In genomic region chr19:17448190-17448967, GRCh38 we compare ENCODE assay signal across 1 cellular context.
A peak's percentile ranks its signal among the peaks of the same experiment; 100 is the strongest.
TF ChIP-seq lines count a peak whose summit lies in the region.

Gene TMEM221, minus strand, starts transcription at chr19:17448668. Its CDS starts 206 bp downstream, at chr19:17448462.

TF ChIP-seq in K562, 482 proteins besides CTCF, POLR2A, EP300 and RAD21 (continues in another document):
- TF ChIP-seq TFAP4 (CRISPR knock-in tag; IDR thresholded peaks at IDR 0.05; ENCODE audit: borderline replicate concordance) (0 out of 2 replicates have a peak, but pooled peaks have one; percentile 28), PML (IDR thresholded peaks at IDR 0.05; ENCODE audit: low read length) (no peak), ZBTB5 (IDR thresholded peaks at IDR 0.05) (no peak), ARID2 (IDR thresholded peaks at IDR 0.05) (no peak), BRCA1 (IDR thresholded peaks at IDR 0.05) (no peak), BRCA1 (CRISPR knock-in tag; IDR thresholded peaks at IDR 0.05) (no peak), SIN3B (IDR thresholded peaks at IDR 0.05; ENCODE audit: low read depth) (no peak), KDM5B (IDR thresholded peaks at IDR 0.05; ENCODE audit: insufficient replicate concordance, low read depth, low read length) (no peak), RBM34 (IDR thresholded peaks at IDR 0.05; ENCODE audit: borderline replicate concordance, insufficient read depth, low read length) (no peak), BDP1 (IDR thresholded peaks at IDR 0.05; ENCODE audit: insufficient read depth, insufficient read length) (no peak), FUS (optimal IDR thresholded peaks at IDR 0.05; ENCODE audit: low read depth, low read length) (no peak), ATF1 (CRISPR knock-in tag; IDR thresholded peaks at IDR 0.05) (no peak), ATF1 (tag; IDR thresholded peaks at IDR 0.05) (no peak), ZNF239 (CRISPR knock-in tag; IDR thresholded peaks at IDR 0.05) (no peak), FOS (IDR thresholded peaks at IDR 0.05; ENCODE audit: extremely low read depth, insufficient read length) (no peak), NR2F6 (CRISPR knock-in tag; IDR thresholded peaks at IDR 0.05) (no peak), KLF13 (tag; IDR thresholded peaks at IDR 0.05; ENCODE audit: borderline replicate concordance, low read depth) (no peak), HMG20B (CRISPR knock-in tag; IDR thresholded peaks at IDR 0.05) (no peak), CTCFL (IDR thresholded peaks at IDR 0.05; ENCODE audit: borderline replicate concordance, insufficient read depth, low read depth, low read length, poor library complexity, severe bottlenecking) (peak; percentile 29), ZNF79 (CRISPR knock-in tag; IDR thresholded peaks at IDR 0.05; ENCODE audit: low read depth) (no peak), TBP (optimal IDR thresholded peaks at IDR 0.05; ENCODE audit: low read depth, low read length) (no peak), BRF1 (IDR thresholded peaks at IDR 0.05; ENCODE audit: borderline replicate concordance, extremely low read depth, insufficient read length) (no peak), RBM22 (IDR thresholded peaks at IDR 0.05; ENCODE audit: low read depth, low read length, poor library complexity, severe bottlenecking) (no peak), TEAD4 (IDR thresholded peaks at IDR 0.05; ENCODE audit: low read length) (no peak), TEAD4 (CRISPR knock-in tag; IDR thresholded peaks at IDR 0.05; ENCODE audit: borderline replicate concordance) (no peak), RBM14 (IDR thresholded peaks at IDR 0.05; ENCODE audit: borderline replicate concordance, insufficient read depth, low read depth, low read length) (no peak), BHLHE40 (IDR thresholded peaks at IDR 0.05; ENCODE audit: low read length) (no peak), SNRNP70 (optimal IDR thresholded peaks at IDR 0.05; ENCODE audit: low read depth, low read length) (no peak), KHSRP (IDR thresholded peaks at IDR 0.05) (no peak), SMAD4 (CRISPR knock-in tag; conservative IDR thresholded peaks at IDR 0.05) (peak; percentile 43; the same call in 1 of the 2 replicates), PHF21A (IDR thresholded peaks at IDR 0.05; ENCODE audit: borderline replicate concordance, low read depth) (no peak), BACH1 (tag; IDR thresholded peaks at IDR 0.05) (no peak), JUND (IDR thresholded peaks at IDR 0.05; ENCODE audit: borderline replicate concordance, low read depth, low read length) (peak; percentile 11; the same call in 1 of the 2 replicates), JUND (tag; IDR thresholded peaks at IDR 0.05; ENCODE audit: borderline replicate concordance, low read depth, low read length) (no peak), MAZ (CRISPR knock-in tag; conservative IDR thresholded peaks at IDR 0.05 in 1 of 2, IDR thresholded peaks at IDR 0.05 in 1 of 2) (peak; percentile 52 to 90; a peak in 3 of 4 replicates), TRIM24 (IDR thresholded peaks at IDR 0.05) (no peak), HNRNPLL (IDR thresholded peaks at IDR 0.05; ENCODE audit: low read depth, low read length, poor library complexity, severe bottlenecking) (no peak), RBBP5 (IDR thresholded peaks at IDR 0.05; ENCODE audit: borderline replicate concordance, insufficient read depth, low read length, poor library complexity, severe bottlenecking) (no peak), SAFB (IDR thresholded peaks at IDR 0.05; ENCODE audit: borderline replicate concordance, low read depth, low read length) (peak; percentile 85), NONO (IDR thresholded peaks at IDR 0.05; ENCODE audit: low read depth in 2 of 2, low read length in 1 of 2) (0 out of 4 replicates have a peak, but pooled peaks of 1 of the 2 experiments have one; percentile 15), ETV6 (IDR thresholded peaks at IDR 0.05; ENCODE audit: borderline replicate concordance in 1 of 2, low read depth in 2 of 2, low read length in 1 of 2) (no peak), ETV6 (CRISPR knock-in tag; IDR thresholded peaks at IDR 0.05; ENCODE audit: borderline replicate concordance) (no peak), NR3C1 (CRISPR knock-in tag; IDR thresholded peaks at IDR 0.05) (no peak), ZNF316 (IDR thresholded peaks at IDR 0.05) (no peak)
- TF ChIP-seq, protein P1, sequence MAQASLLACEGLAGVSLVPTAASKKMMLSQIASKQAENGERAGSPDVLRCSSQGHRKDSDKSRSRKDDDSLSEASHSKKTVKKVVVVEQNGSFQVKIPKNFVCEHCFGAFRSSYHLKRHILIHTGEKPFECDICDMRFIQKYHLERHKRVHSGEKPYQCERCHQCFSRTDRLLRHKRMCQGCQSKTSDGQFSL (CRISPR knock-in tag; IDR thresholded peaks at IDR 0.05), result peak; percentile 71; the same call in 1 of the 2 replicates
- TF ChIP-seq, protein P1 (tag; IDR thresholded peaks at IDR 0.05), result no peak
- TF ChIP-seq, protein P2, sequence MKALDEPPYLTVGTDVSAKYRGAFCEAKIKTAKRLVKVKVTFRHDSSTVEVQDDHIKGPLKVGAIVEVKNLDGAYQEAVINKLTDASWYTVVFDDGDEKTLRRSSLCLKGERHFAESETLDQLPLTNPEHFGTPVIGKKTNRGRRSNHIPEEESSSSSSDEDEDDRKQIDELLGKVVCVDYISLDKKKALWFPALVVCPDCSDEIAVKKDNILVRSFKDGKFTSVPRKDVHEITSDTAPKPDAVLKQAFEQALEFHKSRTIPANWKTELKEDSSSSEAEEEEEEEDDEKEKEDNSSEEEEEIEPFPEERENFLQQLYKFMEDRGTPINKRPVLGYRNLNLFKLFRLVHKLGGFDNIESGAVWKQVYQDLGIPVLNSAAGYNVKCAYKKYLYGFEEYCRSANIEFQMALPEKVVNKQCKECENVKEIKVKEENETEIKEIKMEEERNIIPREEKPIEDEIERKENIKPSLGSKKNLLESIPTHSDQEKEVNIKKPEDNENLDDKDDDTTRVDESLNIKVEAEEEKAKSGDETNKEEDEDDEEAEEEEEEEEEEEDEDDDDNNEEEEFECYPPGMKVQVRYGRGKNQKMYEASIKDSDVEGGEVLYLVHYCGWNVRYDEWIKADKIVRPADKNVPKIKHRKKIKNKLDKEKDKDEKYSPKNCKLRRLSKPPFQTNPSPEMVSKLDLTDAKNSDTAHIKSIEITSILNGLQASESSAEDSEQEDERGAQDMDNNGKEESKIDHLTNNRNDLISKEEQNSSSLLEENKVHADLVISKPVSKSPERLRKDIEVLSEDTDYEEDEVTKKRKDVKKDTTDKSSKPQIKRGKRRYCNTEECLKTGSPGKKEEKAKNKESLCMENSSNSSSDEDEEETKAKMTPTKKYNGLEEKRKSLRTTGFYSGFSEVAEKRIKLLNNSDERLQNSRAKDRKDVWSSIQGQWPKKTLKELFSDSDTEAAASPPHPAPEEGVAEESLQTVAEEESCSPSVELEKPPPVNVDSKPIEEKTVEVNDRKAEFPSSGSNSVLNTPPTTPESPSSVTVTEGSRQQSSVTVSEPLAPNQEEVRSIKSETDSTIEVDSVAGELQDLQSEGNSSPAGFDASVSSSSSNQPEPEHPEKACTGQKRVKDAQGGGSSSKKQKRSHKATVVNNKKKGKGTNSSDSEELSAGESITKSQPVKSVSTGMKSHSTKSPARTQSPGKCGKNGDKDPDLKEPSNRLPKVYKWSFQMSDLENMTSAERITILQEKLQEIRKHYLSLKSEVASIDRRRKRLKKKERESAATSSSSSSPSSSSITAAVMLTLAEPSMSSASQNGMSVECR (CRISPR knock-in tag; IDR thresholded peaks at IDR 0.05), result no peak
- TF ChIP-seq, protein P3, sequence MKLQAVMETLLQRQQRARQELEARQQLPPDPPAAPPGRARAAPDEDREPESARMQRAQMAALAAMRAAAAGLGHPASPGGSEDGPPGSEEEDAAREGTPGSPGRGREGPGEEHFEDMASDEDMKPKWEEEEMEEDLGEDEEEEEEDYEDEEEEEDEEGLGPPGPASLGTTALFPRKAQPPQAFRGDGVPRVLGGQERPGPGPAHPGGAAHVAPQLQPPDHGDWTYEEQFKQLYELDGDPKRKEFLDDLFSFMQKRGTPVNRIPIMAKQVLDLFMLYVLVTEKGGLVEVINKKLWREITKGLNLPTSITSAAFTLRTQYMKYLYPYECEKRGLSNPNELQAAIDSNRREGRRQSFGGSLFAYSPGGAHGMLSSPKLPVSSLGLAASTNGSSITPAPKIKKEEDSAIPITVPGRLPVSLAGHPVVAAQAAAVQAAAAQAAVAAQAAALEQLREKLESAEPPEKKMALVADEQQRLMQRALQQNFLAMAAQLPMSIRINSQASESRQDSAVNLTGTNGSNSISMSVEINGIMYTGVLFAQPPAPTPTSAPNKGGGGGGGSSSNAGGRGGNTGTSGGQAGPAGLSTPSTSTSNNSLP (IDR thresholded peaks at IDR 0.05; ENCODE audit: borderline replicate concordance, low read depth, low read length), result no peak
- TF ChIP-seq, protein P4, sequence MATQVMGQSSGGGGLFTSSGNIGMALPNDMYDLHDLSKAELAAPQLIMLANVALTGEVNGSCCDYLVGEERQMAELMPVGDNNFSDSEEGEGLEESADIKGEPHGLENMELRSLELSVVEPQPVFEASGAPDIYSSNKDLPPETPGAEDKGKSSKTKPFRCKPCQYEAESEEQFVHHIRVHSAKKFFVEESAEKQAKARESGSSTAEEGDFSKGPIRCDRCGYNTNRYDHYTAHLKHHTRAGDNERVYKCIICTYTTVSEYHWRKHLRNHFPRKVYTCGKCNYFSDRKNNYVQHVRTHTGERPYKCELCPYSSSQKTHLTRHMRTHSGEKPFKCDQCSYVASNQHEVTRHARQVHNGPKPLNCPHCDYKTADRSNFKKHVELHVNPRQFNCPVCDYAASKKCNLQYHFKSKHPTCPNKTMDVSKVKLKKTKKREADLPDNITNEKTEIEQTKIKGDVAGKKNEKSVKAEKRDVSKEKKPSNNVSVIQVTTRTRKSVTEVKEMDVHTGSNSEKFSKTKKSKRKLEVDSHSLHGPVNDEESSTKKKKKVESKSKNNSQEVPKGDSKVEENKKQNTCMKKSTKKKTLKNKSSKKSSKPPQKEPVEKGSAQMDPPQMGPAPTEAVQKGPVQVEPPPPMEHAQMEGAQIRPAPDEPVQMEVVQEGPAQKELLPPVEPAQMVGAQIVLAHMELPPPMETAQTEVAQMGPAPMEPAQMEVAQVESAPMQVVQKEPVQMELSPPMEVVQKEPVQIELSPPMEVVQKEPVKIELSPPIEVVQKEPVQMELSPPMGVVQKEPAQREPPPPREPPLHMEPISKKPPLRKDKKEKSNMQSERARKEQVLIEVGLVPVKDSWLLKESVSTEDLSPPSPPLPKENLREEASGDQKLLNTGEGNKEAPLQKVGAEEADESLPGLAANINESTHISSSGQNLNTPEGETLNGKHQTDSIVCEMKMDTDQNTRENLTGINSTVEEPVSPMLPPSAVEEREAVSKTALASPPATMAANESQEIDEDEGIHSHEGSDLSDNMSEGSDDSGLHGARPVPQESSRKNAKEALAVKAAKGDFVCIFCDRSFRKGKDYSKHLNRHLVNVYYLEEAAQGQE (CRISPR knock-in tag; IDR thresholded peaks at IDR 0.05; ENCODE audit: low read depth), result no peak
- TF ChIP-seq, protein P5, sequence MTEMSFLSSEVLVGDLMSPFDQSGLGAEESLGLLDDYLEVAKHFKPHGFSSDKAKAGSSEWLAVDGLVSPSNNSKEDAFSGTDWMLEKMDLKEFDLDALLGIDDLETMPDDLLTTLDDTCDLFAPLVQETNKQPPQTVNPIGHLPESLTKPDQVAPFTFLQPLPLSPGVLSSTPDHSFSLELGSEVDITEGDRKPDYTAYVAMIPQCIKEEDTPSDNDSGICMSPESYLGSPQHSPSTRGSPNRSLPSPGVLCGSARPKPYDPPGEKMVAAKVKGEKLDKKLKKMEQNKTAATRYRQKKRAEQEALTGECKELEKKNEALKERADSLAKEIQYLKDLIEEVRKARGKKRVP (CRISPR knock-in tag; IDR thresholded peaks at IDR 0.05), result no peak
- TF ChIP-seq, protein P6, sequence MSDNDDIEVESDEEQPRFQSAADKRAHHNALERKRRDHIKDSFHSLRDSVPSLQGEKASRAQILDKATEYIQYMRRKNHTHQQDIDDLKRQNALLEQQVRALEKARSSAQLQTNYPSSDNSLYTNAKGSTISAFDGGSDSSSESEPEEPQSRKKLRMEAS (CRISPR knock-in tag; IDR thresholded peaks at IDR 0.05), result no peak
